Comparison of ENCODE assay signal across 8 cellular contexts in genomic region chr4:153318696-153319320, GRCh38. TPM values are rescaled to one million over a fixed set of nuclear protein-coding genes. Genes with fewer than 3 reads are reported as not detected.
A peak's percentile ranks its signal among the peaks of the same experiment; 100 is the strongest.
DNase-seq lines count a peak whose midpoint lies in the region; ATAC-seq, FAIRE-seq and TF ChIP-seq lines count a peak whose summit lies in the region.

No MANE protein-coding gene starts in this region.

- CTCF ChIA-PET in AG04449 (lab: Yijun Ruan, JAX), result interaction anchor here (0.7 to 5.8 kb wide), 25 partner anchors 8 to 324 kb away, joined by 3 to 73 read pairs (median 5); partner anchors contain the start of gene TRIM2
- CTCF ChIA-PET in OCI-LY7 (lab: Charles Lee; ENCODE audit: unreplicated experiment), result no interaction called here
- CTCF ChIA-PET in HepG2 (lab: Yijun Ruan, JAX; ENCODE audit: low intra/inter-chr PET ratio, low total read pairs), result interaction anchor here (0.7 to 4.6 kb wide), 4 partner anchors 86 to 257 kb away, joined by 3 to 44 read pairs (median 8); no protein-coding TSS in a partner anchor

- intact Hi-C loops in OCI-LY7 (cut with micrococcal nuclease; ENCODE audit: unreplicated experiment), result loop anchor here (1.0 to 5.0 kb wide), 3 partner anchors 87 to 234 kb away; no protein-coding TSS in a partner anchor
- intact Hi-C loops in HepG2 (cut with micrococcal nuclease; ENCODE audit: unreplicated experiment), result loop anchor here (1.0 kb wide), 3 partner anchors 87 to 176 kb away; no protein-coding TSS in a partner anchor
- intact Hi-C loops in uterus (cut with DNase I; ENCODE audit: low total_unique reads), result loop anchor here (5.0 kb wide), 1 partner anchor 177 kb away; no protein-coding TSS in a partner anchor

- H3K4me1 ChIP-seq in OCI-LY7 (ENCODE audit: insufficient read depth, low read length, poor library complexity, severe bottlenecking) (peaks cover 11% of the 10 kb centered on the region), HepG2 (ENCODE audit: insufficient read depth, low read length) (peaks cover 13% of the 10 kb centered on the region), uterus (no peaks in the 10 kb centered on the region)

- FAIRE-seq in HepG2 (lab: Jason Lieb, UNC), result peak; percentile 44

- no peak overlapping the region for H2AFZ ChIP-seq in OCI-LY7 (ENCODE audit: low read length)
- no peak overlapping the region for H2AFZ ChIP-seq in HepG2 (ENCODE audit: low read length)

- H3K9me3 ChIP-seq in OCI-LY7 (ENCODE audit: low read length) (no peaks in the 10 kb centered on the region), HepG2 (ENCODE audit: low read length) (no peaks in the 10 kb centered on the region), uterus (no peaks in the 10 kb centered on the region)

- no peak for DNase-seq in AG04449 (ENCODE audit: low read depth, low spot score)
- DNase-seq in GM03348 (ENCODE audit: low spot score), result peak; percentile 82
- DNase-seq in OCI-LY7 (ENCODE audit: low spot score), result peak; percentile 68
- peak; percentile 70 to 72 for DNase-seq in cardiac fibroblast (ENCODE audit: low read depth in 2 of 2)
- peak; percentile 40 for DNase-seq in HepG2 (ENCODE audit: low spot score)
- DNase-seq in uterus, result peak in 1 of 2 donors; percentile 39

- H3K9me2 ChIP-seq in OCI-LY7 (ENCODE audit: insufficient read depth, low read length), result no peaks in the 10 kb centered on the region

- H3K9ac ChIP-seq in HepG2 (ENCODE audit: insufficient read depth, low read depth, low read length), result no peak overlapping the region

- ATAC-seq in HG03432 (IDR thresholded peaks at IDR 0.05; ENCODE audit: unreplicated experiment), result peak; percentile 74
- peak; percentile 78 for ATAC-seq in HepG2
- ATAC-seq in GM18870 (IDR thresholded peaks at IDR 0.05; ENCODE audit: unreplicated experiment), result no peak

- in situ Hi-C loops in HepG2 (cut with HindIII; ENCODE audit: extremely low pct_ligation_motif_present, low pct_unique_long_range_greater_than_20kb), result loop anchor here (5.0 kb wide), 2 partner anchors 87 to 177 kb away; no protein-coding TSS in a partner anchor

- POLR2A ChIA-PET in AG04449 (lab: Yijun Ruan, JAX) (no interaction called here), OCI-LY7 (lab: Charles Lee) (interaction anchor here (0.9 kb wide), 1 partner anchor 24 kb away, joined by 3 read pairs; no protein-coding TSS in a partner anchor), HepG2 (lab: Yijun Ruan, JAX) (no interaction called here)

- BruUV-seq in OCI-LY7 (replicated peaks; lab: Mats Ljungman, UMichigan), result no TSS peak
- BruUV-seq in HepG2 (replicated peaks; lab: Mats Ljungman, UMichigan), result no TSS peak

- H3K27me3 ChIP-seq in HepG2 (ENCODE audit: control insufficient read depth in 1 of 2, insufficient read depth in 2 of 2, low read length in 2 of 2) (no peaks in the 10 kb centered on the region), uterus (no peaks in the 10 kb centered on the region)

- H3K4me3 ChIP-seq in AG04449 (ENCODE audit: low read depth, low read length) (no peak overlapping the region), OCI-LY7 (ENCODE audit: low read depth, low read length, poor library complexity, severe bottlenecking) (no peak overlapping the region), cardiac fibroblast (replicated peaks in 1 of 2; ENCODE audit: low read depth in 2 of 2, low read length in 2 of 2) (no peak overlapping the region), HepG2 (replicated peaks in 1 of 3; ENCODE audit: insufficient read depth in 1 of 3, low read depth in 2 of 3, low read length in 3 of 3) (no peak overlapping the region), uterus (no peak overlapping the region)

- H3K27ac ChIP-seq in OCI-LY7 (ENCODE audit: low read depth, low read length, poor library complexity, severe bottlenecking) (no peak overlapping the region), HepG2 (ENCODE audit: extremely low read length, insufficient read depth, low read length) (no peak overlapping the region), uterus (no peak overlapping the region)

- H3K79me2 ChIP-seq in OCI-LY7 (ENCODE audit: insufficient read depth, low read depth, low read length) (no peaks in the 10 kb centered on the region), HepG2 (ENCODE audit: insufficient read depth, low read length) (no peaks in the 10 kb centered on the region)

- peak; percentile 64 for TF ChIP-seq CTCF in AG04449 (IDR thresholded peaks at IDR 0.05; ENCODE audit: insufficient read depth, low read length, missing control alignments)
- peak; percentile 96 for TF ChIP-seq CTCF in OCI-LY7 (conservative IDR thresholded peaks at IDR 0.05; ENCODE audit: low read length)
- TF ChIP-seq CTCF in cardiac fibroblast (IDR thresholded peaks at IDR 0.05; ENCODE audit: low read depth, low read length), result peak; percentile 77
- TF ChIP-seq CTCF in HepG2 (CRISPR knock-in tag; IDR thresholded peaks at IDR 0.05), result peak; percentile 67
- peak; percentile 60 to 72 (median 66) for TF ChIP-seq CTCF in uterus (IDR thresholded peaks at IDR 0.05)

- TF ChIP-seq EP300 in HepG2 (IDR thresholded peaks at IDR 0.05; ENCODE audit: low read depth in 2 of 2, low read length in 2 of 2) (no peak), HepG2 (CRISPR knock-in tag; IDR thresholded peaks at IDR 0.05; ENCODE audit: borderline replicate concordance) (no peak)

- TF ChIP-seq POLR2A in HepG2 (IDR thresholded peaks at IDR 0.05; ENCODE audit: insufficient read depth in 1 of 2, low read depth in 2 of 2, low read length in 2 of 2), result no peak
- no peak for TF ChIP-seq POLR2A in uterus (IDR thresholded peaks at IDR 0.05)

- H3K36me3 ChIP-seq in OCI-LY7 (ENCODE audit: insufficient read depth, low read length) (no peaks in the 10 kb centered on the region), HepG2 (replicated peaks in 1 of 2; ENCODE audit: control insufficient read depth in 1 of 2, insufficient read depth in 2 of 2, low read length in 2 of 2) (no peaks in the 10 kb centered on the region), uterus (no peaks in the 10 kb centered on the region)

- WGBS in HepG2 (ENCODE audit: low lambda C conversion rate), result 95% methylated on average over 2 of the region's 2 CpGs

- 0 out of 2 replicates have a peak, but pooled peaks have one; percentile 41 for TF ChIP-seq RAD21 in HepG2 (CRISPR knock-in tag; IDR thresholded peaks at IDR 0.05)

- H3K4me2 ChIP-seq in OCI-LY7 (ENCODE audit: low read length), result no peak overlapping the region
- H3K4me2 ChIP-seq in HepG2 (ENCODE audit: low read depth, low read length), result no peak overlapping the region

- H4K20me1 ChIP-seq in OCI-LY7 (ENCODE audit: insufficient read depth, low read length) (no peaks in the 10 kb centered on the region), HepG2 (ENCODE audit: insufficient read depth, low read length) (no peaks in the 10 kb centered on the region)

TF ChIP-seq in HepG2, 621 proteins besides CTCF, POLR2A, EP300 and RAD21 (continues in another document):
- TF ChIP-seq STAG1 (CRISPR knock-in tag; IDR thresholded peaks at IDR 0.05) (peak; percentile 78), ZNF44 (CRISPR knock-in tag; IDR thresholded peaks at IDR 0.05) (no peak), SMC3 (IDR thresholded peaks at IDR 0.05; ENCODE audit: low read length) (peak; percentile 77), TEAD3 (CRISPR knock-in tag; optimal IDR thresholded peaks at IDR 0.05; ENCODE audit: borderline replicate concordance) (no peak), ZNF572 (CRISPR knock-in tag; IDR thresholded peaks at IDR 0.05) (no peak)

RNA-seq across cellular contexts. Expression of gene MND1, which starts 25.7 kb away (rescaled TPM):
- total RNA-seq in OCI-LY7 (2014; rRNA removed; shearing (Covaris generic)), result 59.4 and 67.9 TPM in 2 replicates
- 101 and 122 TPM in 2 replicates for total RNA-seq in OCI-LY7 (2022)
- 30.7 and 40.7 TPM in 2 replicates for total RNA-seq in HepG2 (2016; rRNA removed; fragmentation: Illumina TruSeq; extraction: Trizol)
- 23.9 and 26.6 TPM in 2 replicates for total RNA-seq in HepG2 (2016; cell fraction: cytosol; rRNA removed; fragmentation: Illumina TruSeq; extraction: Trizol; ENCODE audit: low read depth)
- 28.8 and 43.1 TPM in 2 replicates for total RNA-seq in HepG2 (2016; cell fraction: insoluble cytoplasmic fraction; rRNA removed; fragmentation: Illumina TruSeq; extraction: Trizol)
- 27.2 and 33.0 TPM in 2 replicates for total RNA-seq in HepG2 (2016; cell fraction: membrane; rRNA removed; fragmentation: Illumina TruSeq; extraction: Trizol)
- total RNA-seq in HepG2 (2016; cell fraction: nucleus; rRNA removed; fragmentation: Illumina TruSeq; extraction: Trizol), result 13.2 and 15.2 TPM in 2 replicates
- polyA plus RNA-seq in HepG2 (2011; rRNA removed), result 2.3 and 4.8 TPM in 2 replicates
- 1.7 TPM in 2 replicates for polyA plus RNA-seq in HepG2 (2011; cell fraction: cytosol; rRNA removed)
- 1.4 and 1.6 TPM in 2 replicates for polyA plus RNA-seq in HepG2 (2011; cell fraction: nucleus; rRNA removed)
- 8.8 and 14.8 TPM in 2 replicates for polyA plus RNA-seq in HepG2 (2012)
- polyA plus RNA-seq in HepG2 (2016; cell fraction: cytosol; fragmentation: Illumina TruSeq; extraction: Trizol; ENCODE audit: low read depth), result 20.8 and 21.2 TPM in 2 replicates
- 45.9 and 54.7 TPM in 2 replicates for polyA plus RNA-seq in HepG2 (2016; cell fraction: insoluble cytoplasmic fraction; fragmentation: Illumina TruSeq; extraction: Trizol; ENCODE audit: low read depth)
- 31.4 and 32.2 TPM in 2 replicates for polyA plus RNA-seq in HepG2 (2016; cell fraction: membrane; fragmentation: Illumina TruSeq; extraction: Trizol; ENCODE audit: low read depth)
- polyA plus RNA-seq in HepG2 (2016; cell fraction: nucleus; fragmentation: Illumina TruSeq; extraction: Trizol; ENCODE audit: insufficient read depth, low read depth), result 22.1 and 22.4 TPM in 2 replicates
- polyA minus RNA-seq in HepG2 (2011; rRNA and poly(A)+ RNA removed; ENCODE audit: low replicate concordance), result 0.16 and 0.28 TPM in 2 replicates
- 3.8 and 4.7 TPM in 2 replicates for polyA minus RNA-seq in HepG2 (2011; cell fraction: cytosol; rRNA and poly(A)+ RNA removed)
- polyA minus RNA-seq in HepG2 (2011; cell fraction: nucleus; rRNA and poly(A)+ RNA removed), result 2.1 and 3.6 TPM in 2 replicates
- 1 to 10 TPM in 2 of 4 donors, not detected in 2; 1.0 to 6.5 TPM for total RNA-seq in uterus
